Comparison of ENCODE assay signal across 22 cellular contexts in genomic region chr16:47029724-47030123, GRCh38.
"Had no signal": no experiment of that assay in that cellular context is flagged by ENCODE, and none has a peak within 500 bp of the region (broad histone marks: within the 10 kb centered on the region; RNA-seq: fewer than 3 reads in every experiment).

No MANE protein-coding gene starts in this region.

- H3K4me3 ChIP-seq: gastrocnemius medialis, lung, ovary, psoas muscle, skin epidermis, spleen, thoracic aorta, tibial nerve, upper lobe of left lung, uterus had no signal

- ATAC-seq: esophagus mucosa; gastrocnemius medialis; natural killer cell; psoas muscle; right cardiac atrium; stimulated activated memory B cell treated with anti-CD40 and anti-IgM and Interleukin-4, amounts not matched to agents 10 μg/mL and 1 μg/mL and 100 μg/mL, for 72 hours; stimulated activated naive CD8-positive, alpha-beta T cell treated with anti-CD3 and anti-CD28 coated beads, Interleukin-15, Interleukin-2, amounts not matched to agents 100 U/mL and 50 U/mL, for 24 hours had no signal

- H3K9me3 ChIP-seq: gastrocnemius medialis, ovary, psoas muscle, spleen, thoracic aorta, tibial nerve, upper lobe of left lung, uterus had no signal

- DNase-seq: effector CD8-positive, alpha-beta T cell; endodermal cell; foreskin fibroblast; gastrocnemius medialis; left ventricle myocardium superior; natural killer cell; occipital lobe; ovary; psoas muscle; right cardiac atrium; stimulated activated CD4-positive, alpha-beta T cell treated with anti-CD3 and anti-CD28 coated beads, Interleukin-4, amount 100 ng/mL, for 4 hours; stimulated activated naive CD8-positive, alpha-beta T cell treated with anti-CD3 and anti-CD28 coated beads, Interleukin-15, Interleukin-2, amounts not matched to agents 100 U/mL and 50 U/mL, for 24 hours; upper lobe of left lung; uterus had no signal

- H3K4me1 ChIP-seq: gastrocnemius medialis, psoas muscle, spleen, tibial nerve, upper lobe of left lung, uterus had no signal

- H3K27me3 ChIP-seq: gastrocnemius medialis, ovary, spleen, tibial nerve, upper lobe of left lung, uterus had no signal

- H3K36me3 ChIP-seq: gastrocnemius medialis, ovary, spleen, thoracic aorta, tibial nerve, upper lobe of left lung, uterus had no signal

- H3K27ac ChIP-seq: epithelial cell of prostate, gastrocnemius medialis, ovary, psoas muscle, skin epidermis, spleen, thoracic aorta, upper lobe of left lung, uterus had no signal
